ENCODE assay signal across 14 cellular contexts in the genomic region with DNA sequence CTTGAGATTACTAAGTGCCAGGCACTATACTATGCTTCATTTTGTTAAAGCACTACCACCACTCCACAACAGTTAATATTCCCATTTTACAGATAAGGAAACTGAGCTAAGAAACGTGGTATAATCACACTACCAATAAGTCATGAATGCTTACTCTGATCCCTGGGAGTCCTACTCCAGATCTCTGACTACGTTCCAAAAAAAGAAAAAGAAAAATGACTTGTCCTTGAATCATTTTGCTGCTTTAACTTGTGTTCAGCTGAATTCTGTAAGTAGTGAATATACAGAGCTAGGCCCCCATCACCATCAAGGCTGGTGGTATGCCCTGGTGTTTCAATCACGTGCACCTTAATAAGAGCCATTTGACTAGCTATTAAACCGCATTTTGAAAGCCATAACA. TPM values are rescaled to one million over a fixed set of nuclear protein-coding genes. Genes with fewer than 3 reads are reported as not detected.
"Had no signal": no experiment of that assay in that cellular context is flagged by ENCODE, and none has a peak within 500 bp of the region (broad histone marks: within the 10 kb centered on the region; RNA-seq: fewer than 3 reads in every experiment).

No MANE protein-coding gene starts in this region.

- H3K27ac ChIP-seq: vagina had no signal

- H3K36me3 ChIP-seq: gastroesophageal sphincter, vagina had no signal

- H3K4me1 ChIP-seq: gastroesophageal sphincter had no signal

- DNase-seq: activated CD4-positive, alpha-beta T cell treated with anti-CD3 and anti-CD28 coated beads for 1 hour; activated CD4-positive, alpha-beta T cell treated with anti-CD3 and anti-CD28 coated beads, Interleukin-2, amount 50 U/mL, for 48 hours; activated CD8-positive, alpha-beta memory T cell treated with anti-CD3 and anti-CD28 coated beads, Interleukin-2, amount 10 ng/mL, durations not matched to agents 7 days and 5 days; activated gamma-delta T cell; activated naive CD8-positive, alpha-beta T cell treated with anti-CD3 and anti-CD28 coated beads for 36 hours; activated T-cell treated with anti-CD3 and anti-CD28 coated beads, Interleukin-2, amount 50 U/mL, for 24 hours; anterior cingulate cortex; hippocampal formation; nucleus accumbens; stimulated activated naive CD4-positive, alpha-beta T cell treated with Interleukin-2 at 50 U/mL for 16 hours had no signal

- H3K27me3 ChIP-seq: gastroesophageal sphincter, vagina had no signal

- H3K4me3 ChIP-seq: gastroesophageal sphincter, vagina had no signal

- H3K9me3 ChIP-seq: gastroesophageal sphincter, vagina had no signal

- ATAC-seq: activated CD8-positive, alpha-beta memory T cell treated with anti-CD3 and anti-CD28 coated beads, Interleukin-2, amount 10 ng/mL, durations not matched to agents 7 days and 5 days; natural killer cell treated with Interleukin-12 subunit alpha and Interleukin-12 subunit beta and Interleukin-15 and Interleukin-18, amount 100 ng/mL, for 72 hours had no signal

RNA-seq across cellular contexts. Expression of a gene that starts 39.4 kb away (rescaled TPM):
- total RNA-seq: activated CD8-positive, alpha-beta memory T cell treated with anti-CD3 and anti-CD28 coated beads, Interleukin-2, amount 10 ng/mL, durations not matched to agents 7 days and 5 days; activated naive CD8-positive, alpha-beta T cell treated with anti-CD3 and anti-CD28 coated beads for 36 hours; progenitor cell of endocrine pancreas had no signal
